In genomic region chr17:32481193-32481592, GRCh38 we compare ENCODE assay signal across 28 cellular contexts. TPM values are rescaled to one million over a fixed set of nuclear protein-coding genes. Genes with fewer than 3 reads are reported as not detected.
DNase-seq lines count a peak whose midpoint lies in the region; ATAC-seq, FAIRE-seq and TF ChIP-seq lines count a peak whose summit lies in the region.
"Had no signal": no experiment of that assay in that cellular context is flagged by ENCODE, and none has a peak within 500 bp of the region (broad histone marks: within the 10 kb centered on the region; RNA-seq: fewer than 3 reads in every experiment).

No MANE protein-coding gene starts in this region.

- H3K27ac Mint-ChIP-seq in activated CD4-positive, alpha-beta T cell treated with anti-CD3 and anti-CD28 coated beads for 36 hours, result peak overlapping the region; percentile 40
- H3K27ac Mint-ChIP-seq in activated CD4-positive, alpha-beta T cell treated with anti-CD3 and anti-CD28 coated beads, Interleukin-2, amount 10 ng/mL, durations not matched to agents 7 days and 5 days, result no peak overlapping the region
- H3K27ac Mint-ChIP-seq in CD4-positive, alpha-beta memory T cell, result peak overlapping the region in 5 of 7 donors; percentile 32 to 75 (median 52)
- H3K27ac Mint-ChIP-seq in T-helper 17 cell, result peak overlapping the region; percentile 84
- H3K27ac Mint-ChIP-seq: activated T-helper 1 cell treated with anti-CD3 and anti-CD28 coated beads, Interleukin-12 subunit alpha, Interleukin-12 subunit beta, Interleukin-2, Interleukin-4 antibody, amounts not matched to agents 30 ng/mL and 10 ng/mL and 1 ng/mL, durations not matched to agents 14 hours and 24 hours and 36 hours; HFFc6 had no signal

- CTCF ChIA-PET in activated CD4-positive, alpha-beta T cell treated with anti-CD3 and anti-CD28 coated beads for 36 hours (lab: Charles Lee), result interaction anchor here (0.9 to 6.6 kb wide), 3 partner anchors 10 to 18 kb away, joined by 3 to 67 read pairs (median 4); no protein-coding TSS in a partner anchor
- CTCF ChIA-PET in activated CD4-positive, alpha-beta T cell treated with anti-CD3 and anti-CD28 coated beads, Interleukin-2, amount 10 ng/mL, durations not matched to agents 7 days and 5 days (lab: Charles Lee), result interaction anchor here (1.1 kb wide), 1 partner anchor 37 kb away, joined by 4 read pairs; the partner anchor contains the start of gene PSMD11
- CTCF ChIA-PET in CD4-positive, alpha-beta memory T cell (lab: Charles Lee; ENCODE audit: partially characterized antibody), result interaction anchor here (1.0 to 10.8 kb wide), 6 partner anchors 18 to 274 kb away, joined by 3 to 105 read pairs (median 4); no protein-coding TSS in a partner anchor

- POLR2A ChIA-PET in activated CD4-positive, alpha-beta T cell treated with anti-CD3 and anti-CD28 coated beads for 36 hours (lab: Charles Lee), result interaction anchor here (0.7 kb wide), 1 partner anchor 285 kb away, joined by 3 read pairs; no protein-coding TSS in a partner anchor
- POLR2A ChIA-PET in activated CD4-positive, alpha-beta T cell treated with anti-CD3 and anti-CD28 coated beads, Interleukin-2, amount 10 ng/mL, durations not matched to agents 7 days and 5 days (lab: Charles Lee), result no interaction called here
- POLR2A ChIA-PET in CD4-positive, alpha-beta memory T cell (lab: Charles Lee; ENCODE audit: partially characterized antibody), result interaction anchor here (1.5 kb wide), 1 partner anchor 23 kb away, joined by 3 read pairs; no protein-coding TSS in a partner anchor

- in situ Hi-C loops in GM13976 (cut with MboI; ENCODE audit: low sequenced_read_pairs, unreplicated experiment), result loop anchor here (10.0 kb wide), 1 partner anchor 284 kb away; no protein-coding TSS in a partner anchor

- no peaks in the 10 kb centered on the region for H3K9me3 Mint-ChIP-seq in activated CD4-positive, alpha-beta T cell treated with anti-CD3 and anti-CD28 coated beads for 36 hours (ENCODE audit: low read depth)
- H3K9me3 Mint-ChIP-seq in activated CD4-positive, alpha-beta T cell treated with anti-CD3 and anti-CD28 coated beads, Interleukin-2, amount 10 ng/mL, durations not matched to agents 7 days and 5 days, result no peaks in the 10 kb centered on the region
- H3K9me3 Mint-ChIP-seq in CD4-positive, alpha-beta memory T cell, result peaks cover 0 to 2% (median 0%) of the 10 kb centered on the region in 8 donors
- H3K9me3 Mint-ChIP-seq: activated T-helper 1 cell treated with anti-CD3 and anti-CD28 coated beads, Interleukin-12 subunit alpha, Interleukin-12 subunit beta, Interleukin-2, Interleukin-4 antibody, amounts not matched to agents 30 ng/mL and 10 ng/mL and 1 ng/mL, durations not matched to agents 14 hours and 24 hours and 36 hours; HFFc6 had no signal

- no peak overlapping the region for H3K4me3 Mint-ChIP-seq in activated CD4-positive, alpha-beta T cell treated with anti-CD3 and anti-CD28 coated beads for 36 hours
- no peak overlapping the region for H3K4me3 Mint-ChIP-seq in activated CD4-positive, alpha-beta T cell treated with anti-CD3 and anti-CD28 coated beads, Interleukin-2, amount 10 ng/mL, durations not matched to agents 7 days and 5 days
- no peak overlapping the region for H3K4me3 Mint-ChIP-seq in CD4-positive, alpha-beta memory T cell
- H3K4me3 Mint-ChIP-seq in T-helper 17 cell, result no peak overlapping the region
- H3K4me3 Mint-ChIP-seq: activated T-helper 1 cell treated with anti-CD3 and anti-CD28 coated beads, Interleukin-12 subunit alpha, Interleukin-12 subunit beta, Interleukin-2, Interleukin-4 antibody, amounts not matched to agents 30 ng/mL and 10 ng/mL and 1 ng/mL, durations not matched to agents 14 hours and 24 hours and 36 hours; HFFc6 had no signal

- H3K27me3 ChIP-seq in CD4-positive, alpha-beta memory T cell (ENCODE audit: insufficient read depth, low read length), result no peaks in the 10 kb centered on the region
- H3K27me3 ChIP-seq: brain microvascular endothelial cell, colonic mucosa, gastroesophageal sphincter, suprapubic skin had no signal

- H3K36me3 ChIP-seq in CD4-positive, alpha-beta memory T cell (ENCODE audit: insufficient read depth, low read length), result peaks cover 46% of the 10 kb centered on the region
- peaks cover 37 to 43% of the 10 kb centered on the region in 2 donors for H3K36me3 ChIP-seq in kidney (ENCODE audit: control insufficient read depth in 1 of 2, insufficient read depth in 2 of 2, low read length in 2 of 2)

- TF ChIP-seq CTCF in kidney (IDR thresholded peaks at IDR 0.05; ENCODE audit: borderline replicate concordance, extremely low read depth, insufficient read depth) (no peak), GM13976 (IDR thresholded peaks at IDR 0.05; ENCODE audit: borderline replicate concordance, control extremely low read depth, extremely low read depth, insufficient read depth, missing control alignments) (no peak)

- no peak for DNase-seq in activated CD4-positive, alpha-beta T cell treated with anti-CD3 and anti-CD28 coated beads for 36 hours
- no peak for DNase-seq in activated CD4-positive, alpha-beta T cell treated with anti-CD3 and anti-CD28 coated beads, Interleukin-2, amount 10 ng/mL, durations not matched to agents 7 days and 5 days
- DNase-seq in CD4-positive, alpha-beta memory T cell, result no peak
- no peak for DNase-seq in T-helper 17 cell
- peak; percentile 46 for DNase-seq in kidney
- no peak for DNase-seq in HCEC 1CT
- no peak for DNase-seq in GM13976 (ENCODE audit: low spot score)
- DNase-seq in left lobe of liver (ENCODE audit: low spot score), result no peak
- DNase-seq: activated CD4-positive, CD25-positive, alpha-beta regulatory T cell; activated CD8-positive, alpha-beta memory T cell treated with anti-CD3 and anti-CD28 coated beads for 24 hours; AML-193; brain microvascular endothelial cell; colonic mucosa; DMS53; HFFc6; NCI-H1092; NCI-H187 treated with DMSO at 0.1 percent for 48 hours; NCI-H2227 treated with DMSO at 0.1 percent for 48 hours; NCI-H748 treated with DMSO at 0.1 percent for 48 hours had no signal

- no peaks in the 10 kb centered on the region for H3K9me3 ChIP-seq in CD4-positive, alpha-beta memory T cell (ENCODE audit: control insufficient read depth in 1 of 2, low read length in 2 of 2)
- no peaks in the 10 kb centered on the region for H3K9me3 ChIP-seq in T-helper 17 cell (ENCODE audit: control insufficient read depth, low read length, poor library complexity, severe bottlenecking)
- H3K9me3 ChIP-seq in kidney (ENCODE audit: control insufficient read depth in 1 of 2, low read length in 2 of 2), result no peaks in the 10 kb centered on the region
- H3K9me3 ChIP-seq: colonic mucosa, gastroesophageal sphincter, suprapubic skin had no signal

- no peak overlapping the region for H3K27ac ChIP-seq in CD4-positive, alpha-beta memory T cell (ENCODE audit: low read depth, low read length)
- no peak overlapping the region for H3K27ac ChIP-seq in kidney (ENCODE audit: low read depth in 2 of 2, low read length in 2 of 2)
- H3K27ac ChIP-seq: brain microvascular endothelial cell, colonic mucosa, gastroesophageal sphincter, skin epidermis, suprapubic skin had no signal

- no peaks in the 10 kb centered on the region for H3K27me3 Mint-ChIP-seq in activated CD4-positive, alpha-beta T cell treated with anti-CD3 and anti-CD28 coated beads for 36 hours
- H3K27me3 Mint-ChIP-seq in activated CD4-positive, alpha-beta T cell treated with anti-CD3 and anti-CD28 coated beads, Interleukin-2, amount 10 ng/mL, durations not matched to agents 7 days and 5 days, result no peaks in the 10 kb centered on the region
- no peaks in the 10 kb centered on the region for H3K27me3 Mint-ChIP-seq in CD4-positive, alpha-beta memory T cell
- no peaks in the 10 kb centered on the region for H3K27me3 Mint-ChIP-seq in T-helper 17 cell

- H3K36me3 Mint-ChIP-seq in activated CD4-positive, alpha-beta T cell treated with anti-CD3 and anti-CD28 coated beads for 36 hours (ENCODE audit: low read depth), result peaks cover 34% of the 10 kb centered on the region
- peaks cover 36% of the 10 kb centered on the region for H3K36me3 Mint-ChIP-seq in activated CD4-positive, alpha-beta T cell treated with anti-CD3 and anti-CD28 coated beads, Interleukin-2, amount 10 ng/mL, durations not matched to agents 7 days and 5 days (ENCODE audit: low read depth)
- H3K36me3 Mint-ChIP-seq in CD4-positive, alpha-beta memory T cell, result peaks cover 47 to 61% of the 10 kb centered on the region in 2 donors
- peaks cover 11% of the 10 kb centered on the region for H3K36me3 Mint-ChIP-seq in T-helper 17 cell (ENCODE audit: low read depth)

- no peak overlapping the region for H3K9ac ChIP-seq in kidney (ENCODE audit: low read length in 2 of 2)

- no peak overlapping the region for H3K4me3 ChIP-seq in CD4-positive, alpha-beta memory T cell (ENCODE audit: low read length in 2 of 2)
- H3K4me3 ChIP-seq in kidney (ENCODE audit: low read length in 2 of 2), result no peak overlapping the region
- H3K4me3 ChIP-seq: colonic mucosa, gastroesophageal sphincter, lung, skin epidermis, suprapubic skin had no signal

- H3K4me1 Mint-ChIP-seq in activated CD4-positive, alpha-beta T cell treated with anti-CD3 and anti-CD28 coated beads for 36 hours, result peaks cover 12% of the 10 kb centered on the region
- peaks cover 9% of the 10 kb centered on the region for H3K4me1 Mint-ChIP-seq in activated CD4-positive, alpha-beta T cell treated with anti-CD3 and anti-CD28 coated beads, Interleukin-2, amount 10 ng/mL, durations not matched to agents 7 days and 5 days
- peaks cover 2 to 12% (median 4%) of the 10 kb centered on the region in 4 donors for H3K4me1 Mint-ChIP-seq in CD4-positive, alpha-beta memory T cell
- peaks cover 11% of the 10 kb centered on the region for H3K4me1 Mint-ChIP-seq in T-helper 17 cell

- H3K4me1 ChIP-seq in CD4-positive, alpha-beta memory T cell (ENCODE audit: insufficient read depth, low read length), result peaks cover 4% of the 10 kb centered on the region
- H3K4me1 ChIP-seq in kidney (ENCODE audit: control insufficient read depth in 1 of 2, insufficient read depth in 1 of 2, low read depth in 1 of 2, low read length in 2 of 2), result peaks cover 4 to 11% of the 10 kb centered on the region in 2 donors
- H3K4me1 ChIP-seq: colonic mucosa had no signal

- FAIRE-seq in kidney (lab: Jason Lieb, UNC), result no peak
- FAIRE-seq: endometrium, G401.6, keratinocyte, urothelium cell line had no signal

- intact Hi-C loops in activated CD4-positive, alpha-beta T cell treated with anti-CD3 and anti-CD28 coated beads for 36 hours (cut with DNase I, micrococcal nuclease), result no loop called here
- intact Hi-C loops in CD4-positive, alpha-beta memory T cell (cut with micrococcal nuclease), result no loop called here
- intact Hi-C loops in kidney (cut with DNase I), result loop anchor here (10.0 kb wide), 1 partner anchor 274 kb away; no protein-coding TSS in a partner anchor

- ATAC-seq in activated CD4-positive, alpha-beta T cell treated with anti-CD3 and anti-CD28 coated beads for 36 hours, result no peak
- ATAC-seq in T-helper 17 cell (no peak), left lobe of liver (no peak)
- ATAC-seq: gastroesophageal sphincter had no signal

RNA-seq across cellular contexts. Expression of gene CDK5R1, which starts 5.6 kb away (rescaled TPM):
- total RNA-seq in activated CD4-positive, alpha-beta T cell treated with anti-CD3 and anti-CD28 coated beads for 36 hours, result 10 to 100 TPM; 15.3 to 15.4 TPM
- 1 to 10 TPM; 4.1 to 4.6 TPM for total RNA-seq in activated CD4-positive, alpha-beta T cell treated with anti-CD3 and anti-CD28 coated beads, Interleukin-2, amount 10 ng/mL, durations not matched to agents 7 days and 5 days
- 10 to 100 TPM; 20.6 to 21.2 TPM for total RNA-seq in CD4-positive, alpha-beta memory T cell
- 10 to 100 TPM in 1 of 2 donors, 1 to 10 TPM in 1; 1.2 to 10.5 TPM for polyA plus RNA-seq in CD4-positive, alpha-beta memory T cell
- 1 to 10 TPM; 8.0 to 8.2 TPM for total RNA-seq in T-helper 17 cell
- 1.5 TPM for total RNA-seq in kidney
- polyA plus RNA-seq in kidney (ENCODE audit: insufficient read depth, low read depth, low replicate concordance), result 0.67 TPM
- 0.68 TPM for total RNA-seq in left lobe of liver

RNA-seq across cellular contexts. Expression of gene PSMD11, which starts 36.9 kb away (rescaled TPM):
- 100 to 1,000 TPM; 109 to 135 TPM for total RNA-seq in activated CD4-positive, alpha-beta T cell treated with anti-CD3 and anti-CD28 coated beads for 36 hours
- 10 to 100 TPM; 78.8 to 90.7 TPM for total RNA-seq in activated CD4-positive, alpha-beta T cell treated with anti-CD3 and anti-CD28 coated beads, Interleukin-2, amount 10 ng/mL, durations not matched to agents 7 days and 5 days
- 10 to 100 TPM; 58.0 to 68.2 TPM for total RNA-seq in CD4-positive, alpha-beta memory T cell
- polyA plus RNA-seq in CD4-positive, alpha-beta memory T cell, result 100 to 1,000 TPM; 138 to 140 TPM
- total RNA-seq in T-helper 17 cell (10 to 100 TPM; 66.1 to 81.7 TPM), kidney (67.5 TPM), left lobe of liver (49.1 TPM)
- 65.1 TPM for polyA plus RNA-seq in kidney (ENCODE audit: insufficient read depth, low read depth, low replicate concordance)
